Comparison of ENCODE assay signal across 9 cellular contexts in the genomic region with DNA sequence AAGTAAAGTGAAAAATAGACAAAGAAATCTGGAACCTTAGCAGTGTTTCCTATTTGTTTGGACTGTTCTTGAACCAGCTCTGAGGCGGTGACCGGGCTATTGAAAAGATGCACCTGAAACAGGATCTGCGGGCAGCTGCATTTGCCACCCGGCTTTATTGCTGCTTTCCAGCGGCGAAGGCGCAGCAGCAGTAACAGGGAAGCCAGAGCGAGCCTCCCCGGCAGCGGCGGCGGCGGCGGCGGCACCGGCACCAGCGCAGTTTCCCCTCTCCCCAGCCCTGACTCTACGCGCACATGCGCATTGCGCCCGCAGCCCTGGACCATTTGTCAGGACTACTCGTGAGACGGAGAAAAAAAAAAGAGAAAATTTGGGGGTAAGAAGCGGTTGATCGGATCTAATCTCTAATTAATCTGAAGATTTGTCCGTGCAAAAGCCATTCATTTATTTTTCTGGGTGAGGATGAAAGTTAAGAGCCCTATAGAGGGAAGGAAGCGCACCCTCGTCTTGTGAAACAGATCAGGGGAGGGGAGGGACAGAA. TPM values are rescaled to one million over a fixed set of nuclear protein-coding genes. Genes with fewer than 3 reads are reported as not detected.
DNase-seq lines count a peak whose midpoint lies in the region; ATAC-seq and TF ChIP-seq lines count a peak whose summit lies in the region.
"Had no signal": no experiment of that assay in that cellular context is flagged by ENCODE, and none has a peak within 500 bp of the region (broad histone marks: within the 10 kb centered on the region; RNA-seq: fewer than 3 reads in every experiment).

A gene (plus strand): TSS at position 290 of the 538 bp plus-strand sequence. CDS start 24,119 bp downstream, outside the sequence.

- no peak for TF ChIP-seq CTCF in kidney epithelial cell (IDR thresholded peaks at IDR 0.05; ENCODE audit: insufficient read depth, low read length, poor library complexity, severe bottlenecking)

- H3K4me3 ChIP-seq in kidney epithelial cell (ENCODE audit: low read depth, low read length) = peak within 1 kb of the TSS; percentile 95

- DNase-seq in 8988T (peak; percentile 84), NCI-H345 (lab: John Stamatoyannopoulos, UW) (peak; percentile 62), cerebellum (ENCODE audit: low spot score) (peak; percentile 51), kidney epithelial cell (ENCODE audit: low read depth) (peak; percentile 44)
- peak; percentile 81 for DNase-seq in activated CD4-positive, alpha-beta T cell treated with anti-CD3 and anti-CD28 coated beads for 1 hour
- peak; percentile 70 to 84 (median 75) for DNase-seq in stimulated activated CD4-positive, alpha-beta T cell treated with anti-CD3 and anti-CD28 coated beads, Interleukin-12 subunit alpha, Interleukin-12 subunit beta, amount 100 ng/mL, for 48 hours (ENCODE audit: low read depth in 2 of 3, low spot score in 1 of 3)

- H3K27me3 ChIP-seq in kidney epithelial cell (ENCODE audit: control insufficient read depth, insufficient read depth, low read length) = no peaks in the 10 kb centered on the region

- ATAC-seq in GM18867 (IDR thresholded peaks at IDR 0.05; ENCODE audit: unreplicated experiment) (peak; percentile 66), HG03103 (IDR thresholded peaks at IDR 0.05; ENCODE audit: low read depth, unreplicated experiment) (peak; percentile 48)

- no peaks in the 10 kb centered on the region for H3K36me3 ChIP-seq in kidney epithelial cell (ENCODE audit: control insufficient read depth, insufficient read depth, low read length)

RNA-seq across cellular contexts. Expression of the gene that starts here (rescaled TPM):
- total RNA-seq in cerebellum (14.5 TPM), kidney epithelial cell (9.5 and 10.3 TPM in 2 replicates)
- total RNA-seq: Daoy had no signal

Comparison
In these comparisons a context has a peak if more than half of its experiments do, and no peak if none do; other contexts are left out.
1. Peak in every context shown above with its lines: DNase-seq, ATAC-seq and H3K4me3 ChIP-seq.